Comparison of ENCODE assay signal across 1 cellular context in genomic region chr12:108576660-108577234, GRCh38.
TF ChIP-seq lines count a peak whose summit lies in the region.

No MANE protein-coding gene starts in this region.

TF ChIP-seq in IMR-90, 13 proteins besides CTCF, POLR2A, EP300 and RAD21:
- TF ChIP-seq CHD1 (IDR thresholded peaks at IDR 0.05; ENCODE audit: low read depth, low read length) (no peak), BHLHE40 (IDR thresholded peaks at IDR 0.05; ENCODE audit: low read depth, low read length) (no peak), NFE2L2 (IDR thresholded peaks at IDR 0.05; ENCODE audit: low read depth, low read length) (no peak)
